Comparison of ENCODE assay signal across 2 cellular contexts in the genomic region with DNA sequence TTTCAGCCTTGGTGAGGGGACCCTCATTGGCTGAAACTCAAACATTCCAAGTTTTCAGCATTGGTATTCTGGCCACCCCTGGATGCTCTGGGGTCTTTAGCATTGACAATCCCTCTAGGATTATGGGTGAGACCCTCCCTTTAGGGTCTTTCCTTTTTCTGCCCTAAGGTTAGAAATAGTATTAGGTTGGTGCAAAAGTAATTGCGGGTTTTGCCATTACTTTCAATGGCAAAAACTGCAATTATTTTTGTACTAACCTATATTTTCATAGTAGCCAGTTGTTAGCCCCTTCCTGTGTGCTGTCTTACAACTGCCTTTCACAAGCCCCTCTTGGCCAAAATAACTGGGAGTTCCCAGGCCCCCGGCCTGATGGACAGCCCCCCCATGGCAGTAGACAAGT.
TF ChIP-seq lines count a peak whose summit lies in the region.

No MANE protein-coding gene starts in this region.

TF ChIP-seq in HepG2, 621 proteins besides CTCF, POLR2A, EP300 and RAD21:
- TF ChIP-seq ZBTB40 (IDR thresholded peaks at IDR 0.05) = peak; percentile 69
- TF ChIP-seq ZBTB40 (CRISPR knock-in tag; IDR thresholded peaks at IDR 0.05) = no peak
- no peak for TF ChIP-seq KLF15 (CRISPR knock-in tag; IDR thresholded peaks at IDR 0.05; ENCODE audit: borderline replicate concordance)

TF ChIP-seq in K562, 482 proteins besides CTCF, POLR2A, EP300 and RAD21 (continued from another document):
- TF ChIP-seq ZBTB40 (IDR thresholded peaks at IDR 0.05) (0 out of 2 replicates have a peak, but pooled peaks have one; percentile 47), ZBTB40 (CRISPR knock-in tag; IDR thresholded peaks at IDR 0.05) (no peak)
